ENCODE assay signal across 10 cellular contexts in genomic region chr1:116376734-116377096, GRCh38. TPM values are rescaled to one million over a fixed set of nuclear protein-coding genes. Genes with fewer than 3 reads are reported as not detected.
DNase-seq lines count a peak whose midpoint lies in the region; ATAC-seq and TF ChIP-seq lines count a peak whose summit lies in the region.
"Had no signal": no experiment of that assay in that cellular context is flagged by ENCODE, and none has a peak within 500 bp of the region (broad histone marks: within the 10 kb centered on the region; RNA-seq: fewer than 3 reads in every experiment).

No MANE protein-coding gene starts in this region.

- H3K36me3 ChIP-seq in adrenal gland (replicated peaks in 1 of 2) (no peaks in the 10 kb centered on the region), right lobe of liver (no peaks in the 10 kb centered on the region), upper lobe of left lung (no peaks in the 10 kb centered on the region)
- H3K36me3 ChIP-seq: neutrophil had no signal

- H3K27me3 ChIP-seq in adrenal gland (no peaks in the 10 kb centered on the region), right lobe of liver (no peaks in the 10 kb centered on the region), upper lobe of left lung (no peaks in the 10 kb centered on the region)

- H3K27ac Mint-ChIP-seq in activated naive CD4-positive, alpha-beta T cell treated with anti-CD3 and anti-CD28 coated beads, Interleukin-2, amount 50 U/mL, for 24 hours: peak overlapping the region; percentile 93

- H3K9me3 Mint-ChIP-seq in activated naive CD4-positive, alpha-beta T cell treated with anti-CD3 and anti-CD28 coated beads, Interleukin-2, amount 50 U/mL, for 24 hours: no peaks in the 10 kb centered on the region

- H3K27ac ChIP-seq in adrenal gland: peak overlapping the region; percentile 60 to 97 (median 87)
- peak overlapping the region; percentile 43 to 69 (median 62) for H3K27ac ChIP-seq in right lobe of liver
- H3K27ac ChIP-seq in upper lobe of left lung: peak overlapping the region; percentile 94 to 99 (median 99)

- intact Hi-C loops in adrenal gland (cut with DNase I): no loop called here
- intact Hi-C loops in right lobe of liver (cut with DNase I): no loop called here

- H3K9me3 ChIP-seq in adrenal gland (replicated peaks in 1 of 3) (no peaks in the 10 kb centered on the region), right lobe of liver (no peaks in the 10 kb centered on the region), upper lobe of left lung (no peaks in the 10 kb centered on the region)
- H3K9me3 ChIP-seq: neutrophil had no signal

- H3K4me3 Mint-ChIP-seq in activated naive CD4-positive, alpha-beta T cell treated with anti-CD3 and anti-CD28 coated beads, Interleukin-2, amount 50 U/mL, for 24 hours: peak overlapping the region; percentile 98

- no peak for ATAC-seq in right lobe of liver
- ATAC-seq in upper lobe of left lung (ENCODE audit: low FRiP score in 2 of 2): no peak

- no peaks in the 10 kb centered on the region for H3K27me3 Mint-ChIP-seq in activated naive CD4-positive, alpha-beta T cell treated with anti-CD3 and anti-CD28 coated beads, Interleukin-2, amount 50 U/mL, for 24 hours

- no peak for TF ChIP-seq POLR2A in adrenal gland (IDR thresholded peaks at IDR 0.05)
- TF ChIP-seq POLR2A in right lobe of liver (IDR thresholded peaks at IDR 0.05): no peak
- no peak for TF ChIP-seq POLR2A in upper lobe of left lung (IDR thresholded peaks at IDR 0.05)

- no peak for TF ChIP-seq EP300 in upper lobe of left lung (IDR thresholded peaks at IDR 0.05)

- H3K4me1 ChIP-seq in adrenal gland (replicated peaks in 1 of 2): peaks cover 52 to 74% of the 10 kb centered on the region in 2 donors
- peaks cover 0 to 76% (median 35%) of the 10 kb centered on the region in 4 donors for H3K4me1 ChIP-seq in right lobe of liver
- H3K4me1 ChIP-seq in upper lobe of left lung: peaks cover 70 to 82% (median 73%) of the 10 kb centered on the region in 4 donors

- peaks cover 62% of the 10 kb centered on the region for H3K4me1 Mint-ChIP-seq in activated naive CD4-positive, alpha-beta T cell treated with anti-CD3 and anti-CD28 coated beads, Interleukin-2, amount 50 U/mL, for 24 hours

- TF ChIP-seq CTCF in adrenal gland (IDR thresholded peaks at IDR 0.05) (no peak), right lobe of liver (IDR thresholded peaks at IDR 0.05) (no peak), upper lobe of left lung (IDR thresholded peaks at IDR 0.05) (no peak)

- 30 to 45% (median 37%) methylated on average over 1 of the region's 1 CpG for WGBS in adrenal gland, 4 donors
- WGBS in right lobe of liver (ENCODE audit: insufficient coverage, low coverage, low lambda C conversion rate, missing lambda C conversion rate): 40% methylated on average over 1 of the region's 1 CpG
- WGBS in upper lobe of left lung, 2 donors: 40 to 43% methylated on average over 1 of the region's 1 CpG

- H3K36me3 Mint-ChIP-seq in activated naive CD4-positive, alpha-beta T cell treated with anti-CD3 and anti-CD28 coated beads, Interleukin-2, amount 50 U/mL, for 24 hours: peaks cover 13% of the 10 kb centered on the region

- H3K4me3 ChIP-seq in adrenal gland (peak overlapping the region in 1 of 4 donors; percentile 98), right lobe of liver (no peak overlapping the region), upper lobe of left lung (peak overlapping the region in 2 of 4 donors; percentile 91 to 93)

- DNase-seq in activated naive CD4-positive, alpha-beta T cell (lab: John Stamatoyannopoulos, UW): no peak
- DNase-seq in adrenal gland (no peak), right lobe of liver (no peak), upper lobe of left lung (no peak), COR-L47 (lab: John Stamatoyannopoulos, UW) (no peak), NCI-H1694 (lab: John Stamatoyannopoulos, UW) (no peak), germinal center (ENCODE audit: low spot score) (no peak)
- DNase-seq: DMS153 had no signal

RNA-seq across cellular contexts. Expression of gene ATP1A1, which starts 3.7 kb away (rescaled TPM):
- total RNA-seq in adrenal gland: 100 to 1,000 TPM; 188 to 377 (median 222) TPM
- polyA plus RNA-seq in adrenal gland: 100 to 1,000 TPM in 2 of 3 donors, 10 to 100 TPM in 1; 60.7 to 336 (median 109) TPM
- total RNA-seq in right lobe of liver: 100 to 1,000 TPM in 5 of 6 experiments, 10 to 100 TPM in 1; 83.6 to 153 (median 121) TPM
- total RNA-seq in upper lobe of left lung: 100 to 1,000 TPM; 383 to 829 (median 696) TPM
